17 cellular contexts compared by ENCODE assay signal in genomic region chr20:33703498-33704137, GRCh38. TPM values are rescaled to one million over a fixed set of nuclear protein-coding genes. Genes with fewer than 3 reads are reported as not detected.
DNase-seq lines count a peak whose midpoint lies in the region; ATAC-seq and TF ChIP-seq lines count a peak whose summit lies in the region.
"Had no signal": no experiment of that assay in that cellular context is flagged by ENCODE, and none has a peak within 500 bp of the region (broad histone marks: within the 10 kb centered on the region; RNA-seq: fewer than 3 reads in every experiment).

No MANE protein-coding gene starts in this region.

- peak overlapping the region; percentile 55 for H3K4me2 ChIP-seq in BLaER1
- no peak overlapping the region for H3K4me2 ChIP-seq in osteoblast (ENCODE audit: insufficient read depth, low read length)
- H3K4me2 ChIP-seq: SK-N-SH had no signal

- ATAC-seq in HG02588 (IDR thresholded peaks at IDR 0.05; ENCODE audit: unreplicated experiment), result no peak

- no peak overlapping the region for H3K4me3 ChIP-seq in BLaER1
- H3K4me3 ChIP-seq in osteoblast (ENCODE audit: insufficient read depth, low read length), result no peak overlapping the region

- H3K27me3 Mint-ChIP-seq in endothelial cell (ENCODE audit: unreplicated experiment), result peaks cover 4% of the 10 kb centered on the region
- H3K27me3 Mint-ChIP-seq: B cell had no signal

- no peak overlapping the region for H2AFZ ChIP-seq in osteoblast (ENCODE audit: low read length)

- peak overlapping the region; percentile 18 for H3K4me3 Mint-ChIP-seq in endothelial cell (ENCODE audit: unreplicated experiment)
- H3K4me3 Mint-ChIP-seq: B cell had no signal

- H3K4me1 ChIP-seq in BLaER1 (peaks cover 15% of the 10 kb centered on the region), osteoblast (ENCODE audit: insufficient read depth, low read length) (no peaks in the 10 kb centered on the region)

- H3K9ac ChIP-seq in BLaER1, result no peak overlapping the region
- H3K9ac ChIP-seq: SK-N-SH had no signal

- H3K27me3 ChIP-seq in BLaER1, result no peaks in the 10 kb centered on the region
- no peaks in the 10 kb centered on the region for H3K27me3 ChIP-seq in osteoblast (ENCODE audit: insufficient read depth, low read length)

- no peaks in the 10 kb centered on the region for H4K20me1 ChIP-seq in BLaER1
- H4K20me1 ChIP-seq in osteoblast (ENCODE audit: insufficient read depth, low read length), result no peaks in the 10 kb centered on the region

- no peaks in the 10 kb centered on the region for H3K79me2 ChIP-seq in osteoblast (ENCODE audit: insufficient read depth, low read length)

- H3K9me3 ChIP-seq in BLaER1, result peaks cover 25% of the 10 kb centered on the region
- H3K9me3 ChIP-seq in osteoblast (ENCODE audit: low read depth, low read length), result no peaks in the 10 kb centered on the region
- H3K9me3 ChIP-seq: SK-N-SH had no signal

- DNase-seq in DMS 273 (lab: John Stamatoyannopoulos, UW; ENCODE audit: unreplicated experiment), result peak; percentile 52
- no peak for DNase-seq in DMS 273 treated with DMSO at 0.1 percent for 48 hours (lab: John Stamatoyannopoulos, UW)
- no peak for DNase-seq in endothelial cell (ENCODE audit: low spot score)
- DNase-seq in osteoblast (ENCODE audit: insufficient read length, low spot score, missing footprints), result peak; percentile 61
- DNase-seq in occipital lobe (lab: John Stamatoyannopoulos, UW), result no peak
- DNase-seq: Calu3, H7, Karpas-422, NCI-H1436, NCI-H187, NCI-H2081 treated with DMSO at 0.1 percent for 48 hours, NCI-H510A had no signal

- H3K27ac ChIP-seq in BLaER1 (no peak overlapping the region), osteoblast (ENCODE audit: low read depth, low read length) (no peak overlapping the region)
- H3K27ac ChIP-seq: 22Rv1 had no signal

- no peak for TF ChIP-seq CTCF in endothelial cell (IDR thresholded peaks at IDR 0.05; ENCODE audit: unreplicated experiment)
- no peak for TF ChIP-seq CTCF in osteoblast (IDR thresholded peaks at IDR 0.05; ENCODE audit: extremely low read depth, low read depth, low read length)

- H3K36me3 ChIP-seq in BLaER1 (no peaks in the 10 kb centered on the region), osteoblast (ENCODE audit: insufficient read depth, low read length) (peaks cover 7% of the 10 kb centered on the region)

- H3K36me3 Mint-ChIP-seq in endothelial cell (ENCODE audit: low read depth, unreplicated experiment), result peaks cover 8% of the 10 kb centered on the region

- H3K27ac Mint-ChIP-seq in endothelial cell (ENCODE audit: unreplicated experiment), result no peak overlapping the region
- H3K27ac Mint-ChIP-seq: B cell had no signal

- H3K9me3 Mint-ChIP-seq in endothelial cell (ENCODE audit: unreplicated experiment), result no peaks in the 10 kb centered on the region

- H3K4me1 Mint-ChIP-seq in endothelial cell (ENCODE audit: unreplicated experiment), result no peaks in the 10 kb centered on the region
- H3K4me1 Mint-ChIP-seq: B cell had no signal

RNA-seq across cellular contexts. Expression of gene PXMP4, which starts 16.5 kb away (rescaled TPM):
- total RNA-seq in endothelial cell (ENCODE audit: unreplicated experiment) (6.0 TPM), osteoblast (5.1 and 6.5 TPM in 2 replicates), occipital lobe (12.5 TPM)

RNA-seq across cellular contexts. Expression of gene E2F1, which starts 17.4 kb away (rescaled TPM):
- total RNA-seq in endothelial cell (ENCODE audit: unreplicated experiment) (6.7 TPM), osteoblast (1.4 and 2.4 TPM in 2 replicates), occipital lobe (2.2 TPM)

RNA-seq across cellular contexts. Expression of gene ZNF341, which starts 28.2 kb away (rescaled TPM):
- total RNA-seq in endothelial cell (ENCODE audit: unreplicated experiment) (3.5 TPM), osteoblast (1.1 and 1.2 TPM in 2 replicates), occipital lobe (2.7 TPM)

RNA-seq across cellular contexts. Expression of gene NECAB3, which starts 29.4 kb away (rescaled TPM):
- total RNA-seq in endothelial cell (ENCODE audit: unreplicated experiment) (9.8 TPM), osteoblast (14.7 and 27.1 TPM in 2 replicates), occipital lobe (27.8 TPM)

RNA-seq across cellular contexts. Expression of gene ACTL10, which starts 36.9 kb away (rescaled TPM):
- total RNA-seq in endothelial cell (ENCODE audit: unreplicated experiment), result not detected
- 1.8 and 2.2 TPM in 2 replicates for total RNA-seq in osteoblast
- 1.1 TPM for total RNA-seq in occipital lobe

Comparison
In these comparisons a context has a peak if more than half of its experiments do, and no peak if none do; other contexts are left out.
1. DNase-seq: peak in DMS 273 (single experiment) and osteoblast (single experiment); none in DMS 273 treated with DMSO at 0.1 percent for 48 hours (single experiment), endothelial cell (single experiment) and occipital lobe (single experiment).